Comparison of ENCODE assay signal across 28 cellular contexts in the genomic region with DNA sequence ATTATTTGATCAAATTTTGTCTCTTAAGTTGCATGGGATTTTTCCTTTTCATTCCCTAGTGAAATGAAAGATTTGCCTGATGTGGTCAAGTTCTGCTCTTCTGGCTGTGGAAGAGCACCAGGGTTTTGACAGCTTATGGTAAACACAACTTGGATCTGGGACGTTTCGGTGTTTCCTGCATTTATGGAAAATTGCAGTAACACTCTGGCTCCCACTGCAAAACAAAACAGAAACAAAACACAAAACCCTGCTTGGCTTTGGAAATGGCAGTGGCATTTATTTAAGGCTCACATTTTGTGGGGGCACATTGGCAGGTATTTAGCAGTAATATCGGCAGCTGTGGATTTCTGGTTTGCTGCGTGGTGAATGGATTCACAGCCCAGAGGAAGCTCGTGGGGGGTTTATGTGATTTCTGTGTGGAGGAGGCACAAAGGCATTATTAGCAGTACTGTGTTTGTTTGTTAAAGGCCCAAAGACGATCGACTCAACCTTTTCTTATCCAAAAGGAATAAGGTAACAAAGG.
"Had no signal": no experiment of that assay in that cellular context is flagged by ENCODE, and none has a peak within 500 bp of the region (broad histone marks: within the 10 kb centered on the region; RNA-seq: fewer than 3 reads in every experiment).

No MANE protein-coding gene starts in this region.

- H3K79me2 ChIP-seq: hepatocyte had no signal

- H3K27ac ChIP-seq: adrenal gland, ascending aorta, brain microvascular endothelial cell, epithelial cell of prostate, esophagus squamous epithelium, gastrocnemius medialis, hepatocyte, left ventricle myocardium inferior, spleen, testis, transverse colon had no signal

- H3K9me3 ChIP-seq: adrenal gland, ascending aorta, esophagus squamous epithelium, gastrocnemius medialis, testis, transverse colon had no signal

- DNase-seq: activated CD4-positive, alpha-beta T cell treated with anti-CD3 and anti-CD28 coated beads for 1 hour; activated CD4-positive, alpha-beta T cell treated with anti-CD3 and anti-CD28 coated beads, Interleukin-2, amount 50 U/mL, for 4 hours; activated CD8-positive, alpha-beta memory T cell treated with anti-CD3 and anti-CD28 coated beads for 24 hours; activated effector memory CD4-positive, alpha-beta T cell treated with anti-CD3 and anti-CD28 coated beads, Interleukin-2, amount 50 U/mL, for 16 hours; activated naive CD4-positive, alpha-beta T cell treated with anti-CD3 and anti-CD28 coated beads for 36 hours; activated naive CD8-positive, alpha-beta T cell treated with anti-CD3 and anti-CD28 coated beads for 36 hours; adrenal gland; brain microvascular endothelial cell; cortex of kidney; effector CD4-positive, alpha-beta T cell; esophagus squamous epithelium; gastrocnemius medialis; glutamatergic neuron; islet precursor cell; left ventricle myocardium inferior; midbrain; natural killer cell; right cardiac atrium; spleen; stimulated activated naive CD4-positive, alpha-beta T cell; T-helper 2 cell; testis; transverse colon had no signal

- H3K4me3 ChIP-seq: adrenal gland, ascending aorta, gastrocnemius medialis, hepatocyte, left ventricle myocardium inferior, lung, spleen, testis, transverse colon had no signal

- H3K36me3 ChIP-seq: adrenal gland, brain microvascular endothelial cell, gastrocnemius medialis, left ventricle myocardium inferior, transverse colon had no signal

- H3K27me3 ChIP-seq: adrenal gland, ascending aorta, brain microvascular endothelial cell, esophagus squamous epithelium, gastrocnemius medialis, hepatocyte, spleen, testis, transverse colon had no signal

- ATAC-seq: gastrocnemius medialis, natural killer cell, right cardiac atrium, WTC11 had no signal

- H3K4me1 ChIP-seq: adrenal gland, ascending aorta, left ventricle myocardium inferior, testis, transverse colon had no signal

- H3K4me2 ChIP-seq: hepatocyte had no signal

- H2AFZ ChIP-seq: hepatocyte had no signal
